Comparison of ENCODE assay signal across 1 cellular context in the genomic region with DNA sequence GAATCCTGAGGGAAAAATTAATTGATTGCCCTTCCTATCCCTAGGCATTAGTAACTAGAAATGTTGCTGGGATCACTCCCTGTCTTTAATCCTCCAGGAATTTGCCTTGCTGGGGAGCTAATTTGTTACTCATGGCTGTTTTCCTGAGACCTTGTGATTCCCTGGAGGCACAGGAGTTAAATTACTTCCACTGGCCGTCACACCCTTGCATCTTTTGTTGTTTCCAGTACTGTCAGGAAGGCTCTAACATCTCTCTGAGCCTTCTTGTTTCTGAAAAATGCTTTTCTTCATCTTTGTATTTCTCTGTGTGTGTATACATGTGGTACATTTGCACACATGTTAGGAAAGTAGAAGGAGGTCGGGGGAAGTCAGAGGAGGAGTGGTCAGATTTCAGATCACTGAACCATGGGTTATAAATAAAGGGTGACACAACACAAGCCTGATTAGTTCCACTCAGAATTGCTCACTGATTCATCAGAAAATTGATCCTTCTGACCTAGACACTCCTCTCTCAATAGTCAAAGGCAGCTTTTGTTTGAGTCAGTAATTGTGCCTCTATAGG.
TF ChIP-seq lines count a peak whose summit lies in the region.

No MANE protein-coding gene starts in this region.

TF ChIP-seq in HepG2, 621 proteins besides CTCF, POLR2A, EP300 and RAD21:
- TF ChIP-seq PRMT3 (CRISPR knock-in tag; IDR thresholded peaks at IDR 0.05; ENCODE audit: borderline replicate concordance, low read depth) (no peak), TBX2 (CRISPR knock-in tag; IDR thresholded peaks at IDR 0.05; ENCODE audit: borderline replicate concordance) (no peak), ZNF780A (CRISPR knock-in tag; IDR thresholded peaks at IDR 0.05) (no peak), HOXA3 (CRISPR knock-in tag; IDR thresholded peaks at IDR 0.05) (no peak), CC2D1A (CRISPR knock-in tag; IDR thresholded peaks at IDR 0.05) (no peak)
- TF ChIP-seq, protein P1, sequence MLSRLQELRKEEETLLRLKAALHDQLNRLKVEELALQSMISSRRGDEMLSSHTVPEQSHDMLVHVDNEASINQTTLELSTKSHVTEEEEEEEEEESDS (CRISPR knock-in tag; IDR thresholded peaks at IDR 0.05; ENCODE audit: borderline replicate concordance) = no peak
